ENCODE assay signal across 1 cellular context in genomic region chr1:234373064-234373937, GRCh38.
TF ChIP-seq lines count a peak whose summit lies in the region.

TSS of gene COA6 (plus strand) at chr1:234373456. CDS start at chr1:234373467, 11 bp downstream.

TF ChIP-seq in H1, 55 proteins besides CTCF, POLR2A, EP300 and RAD21 (continued from another document):
- TF ChIP-seq HDAC2 (IDR thresholded peaks at IDR 0.05; ENCODE audit: borderline replicate concordance in 1 of 2, low read depth in 2 of 2, low read length in 2 of 2), result peak in 1 of 2 experiments; percentile 9; a peak in 2 of 4 replicates
- TF ChIP-seq PHF8 (conservative IDR thresholded peaks at IDR 0.05; ENCODE audit: low read depth, low read length), result peak; percentile 76
- TF ChIP-seq, protein P1, sequence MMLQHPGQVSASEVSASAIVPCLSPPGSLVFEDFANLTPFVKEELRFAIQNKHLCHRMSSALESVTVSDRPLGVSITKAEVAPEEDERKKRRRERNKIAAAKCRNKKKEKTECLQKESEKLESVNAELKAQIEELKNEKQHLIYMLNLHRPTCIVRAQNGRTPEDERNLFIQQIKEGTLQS (IDR thresholded peaks at IDR 0.05; ENCODE audit: insufficient read depth, low read depth, low read length), result no peak
- no peak for TF ChIP-seq FOSL1 (IDR thresholded peaks at IDR 0.05; ENCODE audit: insufficient read depth, low read depth, low read length)
- peak; percentile 94 for TF ChIP-seq GABPA (IDR thresholded peaks at IDR 0.05; ENCODE audit: borderline replicate concordance, insufficient read depth, low read length)
- peak; percentile 79 for TF ChIP-seq TAF1 (IDR thresholded peaks at IDR 0.05; ENCODE audit: low read depth, low read length)
- TF ChIP-seq ASH2L (IDR thresholded peaks at IDR 0.05; ENCODE audit: low read length), result peak; percentile 70
- TF ChIP-seq TBP (IDR thresholded peaks at IDR 0.05; ENCODE audit: low read depth, low read length), result peak; percentile 88
- TF ChIP-seq JUN (IDR thresholded peaks at IDR 0.05; ENCODE audit: low read depth, low read length), result no peak
